16 cellular contexts compared by ENCODE assay signal in the genomic region with DNA sequence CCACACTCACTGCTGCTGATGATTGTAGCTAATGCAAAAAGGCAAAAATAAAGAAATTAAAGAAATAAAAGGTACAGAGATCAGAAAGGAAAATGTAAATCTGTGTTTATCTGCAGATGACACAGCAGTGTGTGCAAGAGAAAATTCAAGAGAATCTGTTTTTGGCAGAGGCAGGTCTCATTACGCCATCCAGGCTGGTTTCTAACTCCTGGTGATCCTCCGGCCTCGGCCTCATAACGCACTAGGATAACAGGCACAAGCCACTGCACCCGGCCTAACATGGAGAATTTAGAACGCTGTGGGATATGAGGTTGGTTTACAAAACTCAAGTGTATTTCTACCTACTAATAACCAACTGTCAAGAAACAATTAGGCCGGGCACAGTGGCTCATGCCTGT. TPM values are rescaled to one million over a fixed set of nuclear protein-coding genes. Genes with fewer than 3 reads are reported as not detected.
DNase-seq lines count a peak whose midpoint lies in the region; ATAC-seq and TF ChIP-seq lines count a peak whose summit lies in the region.
"Had no signal": no experiment of that assay in that cellular context is flagged by ENCODE, and none has a peak within 500 bp of the region (broad histone marks: within the 10 kb centered on the region; RNA-seq: fewer than 3 reads in every experiment).

No MANE protein-coding gene starts in this region.

- H3K36me3 ChIP-seq in OCI-LY7 (ENCODE audit: insufficient read depth, low read length): peaks cover 58% of the 10 kb centered on the region
- H3K36me3 ChIP-seq in PC-3 (ENCODE audit: low read depth, low read length): peaks cover 4% of the 10 kb centered on the region
- H3K36me3 ChIP-seq: ovary had no signal

- H3K4me1 ChIP-seq in OCI-LY7 (ENCODE audit: insufficient read depth, low read length, poor library complexity, severe bottlenecking): peaks cover 71% of the 10 kb centered on the region
- no peaks in the 10 kb centered on the region for H3K4me1 ChIP-seq in PC-3 (ENCODE audit: insufficient read depth, low read length)
- H3K4me1 ChIP-seq: gastrocnemius medialis had no signal

- H3K4me3 ChIP-seq in OCI-LY7 (ENCODE audit: low read depth, low read length, poor library complexity, severe bottlenecking): peak overlapping the region; percentile 62
- no peak overlapping the region for H3K4me3 ChIP-seq in PC-3 (ENCODE audit: low read length)
- H3K4me3 ChIP-seq: gastrocnemius medialis, ovary, thyroid gland had no signal

- POLR2A ChIA-PET in OCI-LY7 (lab: Charles Lee): interaction anchor here (0.6 kb wide), 2 partner anchors 16 to 84 kb away, joined by 3 to 4 read pairs; no protein-coding TSS in a partner anchor
- POLR2A ChIA-PET in PC-3 (lab: Charles Lee; ENCODE audit: unreplicated experiment): no interaction called here

- H3K4me2 ChIP-seq in OCI-LY7 (ENCODE audit: low read length): peak overlapping the region; percentile 87
- H3K4me2 ChIP-seq in PC-3 (ENCODE audit: low read length): no peak overlapping the region
- H3K4me2 ChIP-seq: KMS-11 had no signal

- no peaks in the 10 kb centered on the region for H3K9me3 Mint-ChIP-seq in activated T-cell treated with anti-CD3 and anti-CD28 coated beads, Interleukin-2, amount 50 U/mL, for 72 hours
- H3K9me3 Mint-ChIP-seq in dendritic cell treated with granulocyte-macrophage colony-stimulating factor and Interleukin-4, amounts not matched to agents 40 ng/mL and 50 ng/mL, for 4 days: no peaks in the 10 kb centered on the region
- H3K9me3 Mint-ChIP-seq in stimulated activated effector memory CD8-positive, alpha-beta T cell treated with anti-CD3 and anti-CD28 coated beads, Interleukin-12 subunit alpha, Interleukin-12 subunit beta, amount 100 ng/mL, for 72 hours: no peaks in the 10 kb centered on the region

- H4K20me1 ChIP-seq in OCI-LY7 (ENCODE audit: insufficient read depth, low read length) (no peaks in the 10 kb centered on the region), PC-3 (ENCODE audit: low read length) (no peaks in the 10 kb centered on the region)

- H3K27me3 Mint-ChIP-seq in activated T-cell treated with anti-CD3 and anti-CD28 coated beads, Interleukin-2, amount 50 U/mL, for 72 hours (ENCODE audit: low read depth): no peaks in the 10 kb centered on the region
- no peaks in the 10 kb centered on the region for H3K27me3 Mint-ChIP-seq in dendritic cell treated with granulocyte-macrophage colony-stimulating factor and Interleukin-4, amounts not matched to agents 40 ng/mL and 50 ng/mL, for 4 days

- H3K27ac ChIP-seq in OCI-LY7 (ENCODE audit: low read depth, low read length, poor library complexity, severe bottlenecking) (peak overlapping the region; percentile 99), PC-3 (ENCODE audit: low read length) (no peak overlapping the region)
- H3K27ac ChIP-seq: gastrocnemius medialis, KMS-11, ovary, thyroid gland had no signal

- H3K27ac Mint-ChIP-seq in activated T-cell treated with anti-CD3 and anti-CD28 coated beads, Interleukin-2, amount 50 U/mL, for 72 hours: peak overlapping the region; percentile 90
- peak overlapping the region; percentile 43 for H3K27ac Mint-ChIP-seq in dendritic cell treated with granulocyte-macrophage colony-stimulating factor and Interleukin-4, amounts not matched to agents 40 ng/mL and 50 ng/mL, for 4 days
- peak overlapping the region; percentile 87 for H3K27ac Mint-ChIP-seq in stimulated activated effector memory CD8-positive, alpha-beta T cell treated with anti-CD3 and anti-CD28 coated beads, Interleukin-12 subunit alpha, Interleukin-12 subunit beta, amount 100 ng/mL, for 72 hours

- no peak overlapping the region for H3K4me3 Mint-ChIP-seq in activated T-cell treated with anti-CD3 and anti-CD28 coated beads, Interleukin-2, amount 50 U/mL, for 72 hours
- no peak overlapping the region for H3K4me3 Mint-ChIP-seq in dendritic cell treated with granulocyte-macrophage colony-stimulating factor and Interleukin-4, amounts not matched to agents 40 ng/mL and 50 ng/mL, for 4 days
- H3K4me3 Mint-ChIP-seq in stimulated activated effector memory CD8-positive, alpha-beta T cell treated with anti-CD3 and anti-CD28 coated beads, Interleukin-12 subunit alpha, Interleukin-12 subunit beta, amount 100 ng/mL, for 72 hours: peak overlapping the region; percentile 65

- intact Hi-C loops in OCI-LY7 (cut with micrococcal nuclease; ENCODE audit: unreplicated experiment) (loop anchor here (1.0 to 2.0 kb wide), 4 partner anchors 18 to 499 kb away; no protein-coding TSS in a partner anchor), PC-3 (cut with micrococcal nuclease) (no loop called here)
- intact Hi-C loops in dendritic cell treated with granulocyte-macrophage colony-stimulating factor and Interleukin-4, amounts not matched to agents 40 ng/mL and 50 ng/mL, for 4 days (cut with micrococcal nuclease): loop anchor here (5.0 kb wide), 1 partner anchor 52 kb away; no protein-coding TSS in a partner anchor

- no peak for DNase-seq in activated T-cell treated with anti-CD3 and anti-CD28 coated beads, Interleukin-2, amount 50 U/mL, for 72 hours
- DNase-seq in activated T-cell treated with anti-CD3 and anti-CD28 coated beads, Interleukin-2, amount 50 U/mL, for 48 hours: no peak
- DNase-seq in OCI-LY7 (ENCODE audit: low spot score): no peak
- DNase-seq in stimulated activated effector memory CD8-positive, alpha-beta T cell treated with anti-CD3 and anti-CD28 coated beads, Interleukin-12 subunit alpha, Interleukin-12 subunit beta, amount 100 ng/mL, for 72 hours (ENCODE audit: low spot score in 2 of 2): no peak
- no peak for DNase-seq in PC-3
- no peak for DNase-seq in NCI-H526 treated with DMSO at 0.1 percent for 48 hours (lab: John Stamatoyannopoulos, UW)
- DNase-seq: Calu3, gastrocnemius medialis, NCI-H2029, NCI-H748 treated with DMSO at 0.1 percent for 48 hours, ovary, small intestine had no signal

- H2AFZ ChIP-seq in OCI-LY7 (ENCODE audit: low read length) (no peak overlapping the region), PC-3 (ENCODE audit: low read length) (no peak overlapping the region)

- H3K9me2 ChIP-seq in OCI-LY7 (ENCODE audit: insufficient read depth, low read length): no peaks in the 10 kb centered on the region
- no peaks in the 10 kb centered on the region for H3K9me2 ChIP-seq in PC-3 (replicated peaks; ENCODE audit: low read length)

- peaks cover 11 to 26% of the 10 kb centered on the region in 2 donors for H3K36me3 Mint-ChIP-seq in activated T-cell treated with anti-CD3 and anti-CD28 coated beads, Interleukin-2, amount 50 U/mL, for 72 hours (ENCODE audit: insufficient read depth in 2 of 2)
- H3K36me3 Mint-ChIP-seq in dendritic cell treated with granulocyte-macrophage colony-stimulating factor and Interleukin-4, amounts not matched to agents 40 ng/mL and 50 ng/mL, for 4 days (ENCODE audit: low read depth): peaks cover 95% of the 10 kb centered on the region
- peaks cover 72% of the 10 kb centered on the region for H3K36me3 Mint-ChIP-seq in stimulated activated effector memory CD8-positive, alpha-beta T cell treated with anti-CD3 and anti-CD28 coated beads, Interleukin-12 subunit alpha, Interleukin-12 subunit beta, amount 100 ng/mL, for 72 hours

- ATAC-seq in activated T-cell treated with anti-CD3 and anti-CD28 coated beads, Interleukin-2, amount 50 U/mL, for 72 hours (replicated peaks in 1 of 2): no peak
- no peak for ATAC-seq in stimulated activated effector memory CD8-positive, alpha-beta T cell treated with anti-CD3 and anti-CD28 coated beads, Interleukin-12 subunit alpha, Interleukin-12 subunit beta, amount 100 ng/mL, for 72 hours
- no peak for ATAC-seq in PC-3
- no peak for ATAC-seq in GM18870 (IDR thresholded peaks at IDR 0.05; ENCODE audit: unreplicated experiment)
- ATAC-seq: gastrocnemius medialis had no signal

- no peaks in the 10 kb centered on the region for H3K27me3 ChIP-seq in PC-3 (ENCODE audit: low read length)
- H3K27me3 ChIP-seq: gastrocnemius medialis, ovary, thyroid gland had no signal

- H3K9me3 ChIP-seq in OCI-LY7 (ENCODE audit: low read length) (no peaks in the 10 kb centered on the region), PC-3 (ENCODE audit: low read length) (no peaks in the 10 kb centered on the region)
- H3K9me3 ChIP-seq: gastrocnemius medialis, ovary, thyroid gland had no signal

- peaks cover 17% of the 10 kb centered on the region; the same call in 1 of the 2 replicates for H3K79me2 ChIP-seq in OCI-LY7 (ENCODE audit: insufficient read depth, low read depth, low read length)
- H3K79me2 ChIP-seq in PC-3 (ENCODE audit: low read length): no peaks in the 10 kb centered on the region

- BruUV-seq in OCI-LY7 (replicated peaks; lab: Mats Ljungman, UMichigan) (no TSS peak), PC-3 (replicated peaks; lab: Mats Ljungman, UMichigan) (no TSS peak)

- no peaks in the 10 kb centered on the region for H3F3A ChIP-seq in PC-3 (ENCODE audit: low read length, unreplicated experiment)

- peaks cover 34% of the 10 kb centered on the region for H3K4me1 Mint-ChIP-seq in activated T-cell treated with anti-CD3 and anti-CD28 coated beads, Interleukin-2, amount 50 U/mL, for 72 hours (ENCODE audit: low read depth)
- peaks cover 53% of the 10 kb centered on the region for H3K4me1 Mint-ChIP-seq in dendritic cell treated with granulocyte-macrophage colony-stimulating factor and Interleukin-4, amounts not matched to agents 40 ng/mL and 50 ng/mL, for 4 days (ENCODE audit: low read depth)
- peaks cover 48% of the 10 kb centered on the region for H3K4me1 Mint-ChIP-seq in stimulated activated effector memory CD8-positive, alpha-beta T cell treated with anti-CD3 and anti-CD28 coated beads, Interleukin-12 subunit alpha, Interleukin-12 subunit beta, amount 100 ng/mL, for 72 hours

- CTCF ChIA-PET in OCI-LY7 (lab: Charles Lee; ENCODE audit: unreplicated experiment) (no interaction called here), PC-3 (lab: Charles Lee) (no interaction called here)

- no peak overlapping the region for H3K9ac ChIP-seq in PC-3 (ENCODE audit: low read length)
- H3K9ac ChIP-seq: KMS-11 had no signal

- TF ChIP-seq CTCF in OCI-LY7 (conservative IDR thresholded peaks at IDR 0.05; ENCODE audit: low read length) (no peak), PC-3 (conservative IDR thresholded peaks at IDR 0.05; ENCODE audit: low read depth, low read length) (no peak)

RNA-seq across cellular contexts. Expression of a gene that starts 29.4 kb away (rescaled TPM):
- total RNA-seq in activated T-cell treated with anti-CD3 and anti-CD28 coated beads, Interleukin-2, amount 50 U/mL, for 72 hours: 100 to 1,000 TPM; 182 to 190 TPM
- 286 and 311 TPM in 2 replicates for total RNA-seq in OCI-LY7 (2014; rRNA removed; shearing (Covaris generic))
- total RNA-seq in OCI-LY7 (2022): 228 and 238 TPM in 2 replicates
- 223 and 266 TPM in 2 replicates for total RNA-seq in PC-3 (2014; rRNA removed)

RNA-seq across cellular contexts. Expression of a gene that starts 47.2 kb away (rescaled TPM):
- 1 to 10 TPM; 7.0 to 8.2 TPM for total RNA-seq in activated T-cell treated with anti-CD3 and anti-CD28 coated beads, Interleukin-2, amount 50 U/mL, for 72 hours
- total RNA-seq in OCI-LY7 (2014; rRNA removed; shearing (Covaris generic)): 4.7 and 8.4 TPM in 2 replicates
- 33.3 and 35.3 TPM in 2 replicates for total RNA-seq in OCI-LY7 (2022)
- total RNA-seq in PC-3 (2014; rRNA removed): 0.80 and 1.0 TPM in 2 replicates
